Comparison of ENCODE assay signal across 8 cellular contexts in the genomic region with DNA sequence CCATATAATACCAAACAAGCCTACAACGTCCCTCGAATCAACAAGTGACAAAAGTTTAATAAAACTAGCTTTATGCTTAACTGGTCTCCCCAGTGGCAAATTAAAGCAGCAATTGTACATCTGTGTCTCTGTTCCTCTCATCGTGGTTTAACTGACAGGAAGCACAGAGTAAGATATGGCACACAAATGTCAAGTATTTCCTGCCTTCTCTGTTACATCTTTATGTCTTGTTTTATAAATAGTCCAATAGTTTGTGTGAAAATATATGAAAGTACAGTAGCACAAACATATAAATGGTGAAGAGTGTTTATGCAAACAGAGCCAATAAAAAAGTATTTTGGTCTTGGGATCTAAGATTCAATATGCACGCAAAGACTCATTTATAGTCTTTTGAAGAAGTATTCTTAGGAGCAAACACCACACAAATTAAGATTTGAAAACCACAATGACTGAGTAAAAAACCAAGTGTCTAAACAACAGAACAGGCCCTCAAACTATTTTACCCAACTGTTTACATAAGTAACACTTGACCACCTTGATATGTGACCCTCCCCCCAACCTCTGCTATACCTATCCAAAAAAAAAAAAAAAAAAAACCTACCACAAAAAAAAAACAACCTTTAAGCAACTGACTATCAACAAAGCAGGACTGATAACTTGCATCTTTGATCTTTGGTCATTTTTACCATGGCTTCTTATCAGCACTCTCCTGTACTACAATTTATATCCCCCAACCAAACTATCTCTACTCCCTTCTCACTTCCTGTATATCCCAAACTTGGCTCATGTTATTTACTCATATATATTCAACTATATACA. TPM values are rescaled to one million over a fixed set of nuclear protein-coding genes. Genes with fewer than 3 reads are reported as not detected.
DNase-seq lines count a peak whose midpoint lies in the region; ATAC-seq, FAIRE-seq and TF ChIP-seq lines count a peak whose summit lies in the region.

No MANE protein-coding gene starts in this region.

- intact Hi-C loops in A673 (cut with micrococcal nuclease; ENCODE audit: unreplicated experiment), result no loop called here

- BruUV-seq in A673 (replicated peaks; lab: Mats Ljungman, UMichigan), result no TSS peak

- peaks cover 10% of the 10 kb centered on the region for H3K4me1 ChIP-seq in A673 (ENCODE audit: insufficient read depth, low read length, poor library complexity, severe bottlenecking)
- H3K4me1 ChIP-seq in mucosa of rectum (ENCODE audit: control insufficient read depth in 2 of 2, insufficient read depth in 2 of 2, low read length in 2 of 2), result peaks cover 50 to 56% of the 10 kb centered on the region in 2 donors

- peak overlapping the region in 1 of 2 donors; percentile 43 for H3K9ac ChIP-seq in mucosa of rectum (ENCODE audit: low read depth in 1 of 2, low read length in 2 of 2)

- FAIRE-seq in GM19239 (lab: Jason Lieb, UNC), result peak; percentile 99

- TF ChIP-seq CTCF in A673 (conservative IDR thresholded peaks at IDR 0.05; ENCODE audit: low read depth, low read length), result no peak

- H3K9me3 ChIP-seq in A673 (ENCODE audit: low read depth, low read length, poor library complexity, severe bottlenecking) (no peaks in the 10 kb centered on the region), mucosa of rectum (ENCODE audit: control insufficient read depth in 2 of 2, low read length in 2 of 2) (no peaks in the 10 kb centered on the region)

- CTCF ChIA-PET in A673 (lab: Charles Lee), result no interaction called here

- no peaks in the 10 kb centered on the region for H3K36me3 ChIP-seq in A673 (ENCODE audit: insufficient read depth, low read length, poor library complexity, severe bottlenecking)
- H3K36me3 ChIP-seq in mucosa of rectum (ENCODE audit: control insufficient read depth in 2 of 2, insufficient read depth in 2 of 2, low read length in 2 of 2), result no peaks in the 10 kb centered on the region

- H3K27ac ChIP-seq in A673 (ENCODE audit: low read depth, low read length, poor library complexity, severe bottlenecking) (no peak overlapping the region), mucosa of rectum (ENCODE audit: low read depth in 2 of 2, low read length in 2 of 2) (peak overlapping the region; percentile 39 to 69)

- POLR2A ChIA-PET in A673 (lab: Charles Lee; ENCODE audit: low non-redundant PET), result no interaction called here

- ATAC-seq in HG03280 (IDR thresholded peaks at IDR 0.05; ENCODE audit: unreplicated experiment), result peak; percentile 65

- DNase-seq in A673 (ENCODE audit: low spot score) (peak; percentile 56), GM19239 (ENCODE audit: insufficient read length, low spot score) (no peak), SW480 (ENCODE audit: low spot score) (peak; percentile 11), C1 segment of cervical spinal cord (lab: John Stamatoyannopoulos, UW) (no peak), kidney glomerular epithelial cell (lab: John Stamatoyannopoulos, UW) (no peak), HuH-7 (ENCODE audit: low spot score) (no peak)

- H3K27me3 ChIP-seq in A673 (replicated peaks; ENCODE audit: insufficient read depth, low read depth, low read length, poor library complexity) (no peaks in the 10 kb centered on the region), mucosa of rectum (ENCODE audit: control insufficient read depth in 2 of 2, insufficient read depth in 2 of 2, low read length in 2 of 2) (no peaks in the 10 kb centered on the region)

- no peak overlapping the region for H3K4me3 ChIP-seq in A673 (ENCODE audit: low read depth, low read length, poor library complexity, severe bottlenecking)
- peak overlapping the region in 1 of 2 donors; percentile 3 for H3K4me3 ChIP-seq in mucosa of rectum (ENCODE audit: low read length in 2 of 2)

RNA-seq across cellular contexts. Expression of gene ELF1, which starts 14.0 kb away (rescaled TPM):
- total RNA-seq in A673 (2021), result 29.1 and 31.5 TPM in 2 replicates

RNA-seq across cellular contexts. Expression of gene WBP4, which starts 56.2 kb away (rescaled TPM):
- total RNA-seq in A673 (2021), result 11.9 and 12.5 TPM in 2 replicates

Comparison
In these comparisons a context has a peak if more than half of its experiments do, and no peak if none do; other contexts are left out.
1. DNase-seq: peak in A673 (single experiment) and SW480 (single experiment); none in GM19239 (single experiment), C1 segment of cervical spinal cord (0 of 14), kidney glomerular epithelial cell (single experiment) and HuH-7 (single experiment).